Comparison of ENCODE assay signal across 9 cellular contexts in genomic region chr4:88610771-88611170, GRCh38. TPM values are rescaled to one million over a fixed set of nuclear protein-coding genes. Genes with fewer than 3 reads are reported as not detected.
DNase-seq lines count a peak whose midpoint lies in the region; ATAC-seq and TF ChIP-seq lines count a peak whose summit lies in the region.
"Had no signal": no experiment of that assay in that cellular context is flagged by ENCODE, and none has a peak within 500 bp of the region (broad histone marks: within the 10 kb centered on the region; RNA-seq: fewer than 3 reads in every experiment).

No MANE protein-coding gene starts in this region.

- WGBS in sigmoid colon, 2 donors = 63 to 72% methylated on average over 5 of the region's 5 CpGs

- CTCF ChIA-PET in Calu3 (lab: Charles Lee) = interaction anchor here (0.6 to 1.2 kb wide), 2 partner anchors 9 to 1411 kb away, joined by 3 read pairs; no protein-coding TSS in a partner anchor
- CTCF ChIA-PET in GM10248 (lab: Yijun Ruan, JAX) = interaction anchor here (0.8 to 2.2 kb wide), 4 partner anchors 12 to 413 kb away, joined by 3 to 8 read pairs (median 4); no protein-coding TSS in a partner anchor

- peaks cover 0 to 30% (median 15%) of the 10 kb centered on the region in 4 donors for H3K36me3 ChIP-seq in sigmoid colon

- no peak for TF ChIP-seq POLR2A in sigmoid colon (IDR thresholded peaks at IDR 0.05)

- H3K4me1 ChIP-seq in sigmoid colon = peaks cover 0 to 56% (median 45%) of the 10 kb centered on the region in 4 donors

- DNase-seq in Calu3 (peak; percentile 25), astrocyte of the spinal cord (ENCODE audit: low read depth, low spot score) (peak; percentile 22), iris pigment epithelial cell (ENCODE audit: low read depth) (peak; percentile 57), sigmoid colon (peak; percentile 85), NCI-H2081 (lab: John Stamatoyannopoulos, UW) (no peak), GM10248 (ENCODE audit: extremely low spot score) (no peak), NAMALWA (ENCODE audit: low spot score) (no peak)
- DNase-seq: effector CD8-positive, alpha-beta T cell had no signal

- no TSS peak for BruUV-seq in Calu3 (replicated peaks; lab: Mats Ljungman, UMichigan)

- peak overlapping the region; percentile 62 to 84 (median 78) for H3K27ac ChIP-seq in sigmoid colon

- TF ChIP-seq EP300 in sigmoid colon (IDR thresholded peaks at IDR 0.05) = no peak

- no peaks in the 10 kb centered on the region for H3K27me3 Mint-ChIP-seq in Calu3 (ENCODE audit: unreplicated experiment)

- H3K9me3 ChIP-seq in sigmoid colon = no peaks in the 10 kb centered on the region

- in situ Hi-C loops in astrocyte of the spinal cord (cut with HindIII; ENCODE audit: low sequenced_read_pairs) = no loop called here

- peak overlapping the region; percentile 98 for H3K27ac Mint-ChIP-seq in Calu3 (ENCODE audit: unreplicated experiment)

- peak overlapping the region; percentile 50 for H3K4me3 Mint-ChIP-seq in Calu3 (ENCODE audit: low read depth, unreplicated experiment)

- intact Hi-C loops in Calu3 (cut with micrococcal nuclease; ENCODE audit: unreplicated experiment) = no loop called here
- intact Hi-C loops in sigmoid colon (cut with DNase I) = no loop called here

- peaks cover 11% of the 10 kb centered on the region for H3K36me3 Mint-ChIP-seq in Calu3 (ENCODE audit: insufficient read depth, unreplicated experiment)

- POLR2A ChIA-PET in GM10248 (lab: Yijun Ruan, JAX) = no interaction called here

- TF ChIP-seq CTCF in Calu3 (IDR thresholded peaks at IDR 0.05; ENCODE audit: unreplicated experiment) = no peak
- TF ChIP-seq CTCF in astrocyte of the spinal cord (IDR thresholded peaks at IDR 0.05; ENCODE audit: low read depth, low read length) = no peak
- TF ChIP-seq CTCF in sigmoid colon (IDR thresholded peaks at IDR 0.05) = no peak
- no peak for TF ChIP-seq CTCF in GM10248 (IDR thresholded peaks at IDR 0.05; ENCODE audit: control extremely low read depth, extremely low read depth, low read depth, missing control alignments)

- H3K27me3 ChIP-seq in sigmoid colon = no peaks in the 10 kb centered on the region

- ATAC-seq in GM19397 (IDR thresholded peaks at IDR 0.05; ENCODE audit: unreplicated experiment) = no peak

- peaks cover 5% of the 10 kb centered on the region for H3K9me3 Mint-ChIP-seq in Calu3 (ENCODE audit: low read depth, unreplicated experiment)

- peaks cover 49% of the 10 kb centered on the region for H3K4me1 Mint-ChIP-seq in Calu3 (ENCODE audit: low read depth, unreplicated experiment)

- H3K4me3 ChIP-seq in astrocyte of the spinal cord (ENCODE audit: low read depth, low read length) (no peak overlapping the region), sigmoid colon (no peak overlapping the region)

RNA-seq across cellular contexts. Expression of gene HERC3, which starts 18.5 kb away (rescaled TPM):
- total RNA-seq in Calu3 (2022) = 17.3 and 17.8 TPM in 2 replicates
- 10 to 100 TPM; 34.6 to 44.9 (median 36.3) TPM for total RNA-seq in sigmoid colon
- polyA plus RNA-seq in sigmoid colon = 10 to 100 TPM; 12.2 to 15.3 (median 13.8) TPM

Comparison
In these comparisons a context has a peak if more than half of its experiments do, and no peak if none do; other contexts are left out.
1. DNase-seq: peak in Calu3 (single experiment), astrocyte of the spinal cord (single experiment), iris pigment epithelial cell (single experiment) and sigmoid colon (single experiment); none in NCI-H2081 (0 of 2), GM10248 (single experiment) and NAMALWA (single experiment).